23 cellular contexts compared by ENCODE assay signal in the genomic region with DNA sequence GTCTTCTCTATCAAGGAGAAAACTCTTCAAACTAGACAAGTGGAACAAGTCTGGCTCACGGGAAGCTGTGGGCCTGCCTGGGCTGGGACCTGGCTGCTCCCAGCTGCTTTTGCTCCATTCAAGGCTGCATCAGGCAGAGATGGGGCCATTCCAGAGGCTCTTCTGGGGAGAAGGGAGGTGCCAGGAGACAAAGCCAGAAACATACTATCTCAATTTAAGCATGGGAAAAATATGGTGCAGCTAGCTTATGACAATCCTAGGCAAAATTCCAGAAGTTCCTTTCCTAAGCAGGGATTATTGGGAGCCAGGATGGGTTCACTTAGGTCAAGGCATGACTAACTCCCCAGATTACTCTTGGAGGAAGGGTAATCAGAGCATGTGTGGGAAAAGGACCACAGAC.
DNase-seq lines count a peak whose midpoint lies in the region; ATAC-seq, FAIRE-seq and TF ChIP-seq lines count a peak whose summit lies in the region.
"Had no signal": no experiment of that assay in that cellular context is flagged by ENCODE, and none has a peak within 500 bp of the region (broad histone marks: within the 10 kb centered on the region; RNA-seq: fewer than 3 reads in every experiment).

No MANE protein-coding gene starts in this region.

- FAIRE-seq in bronchial epithelial cell (lab: Jason Lieb, UNC), result no peak
- FAIRE-seq: GM19239 had no signal

- H3K4me1 ChIP-seq in mesodermal cell (ENCODE audit: control insufficient read depth, insufficient read depth, low read length, poor library complexity, severe bottlenecking), result peaks cover 24% of the 10 kb centered on the region
- peaks cover 20% of the 10 kb centered on the region for H3K4me1 ChIP-seq in vagina
- H3K4me1 ChIP-seq: parathyroid adenoma, Peyer's patch, upper lobe of right lung had no signal

- H3K27ac ChIP-seq in mesodermal cell (ENCODE audit: low read depth, low read length, severe bottlenecking) (peak overlapping the region; percentile 81), vagina (peak overlapping the region; percentile 77)
- H3K27ac ChIP-seq: BLaER1, brain microvascular endothelial cell, parathyroid adenoma, Peyer's patch, upper lobe of right lung had no signal

- ATAC-seq in HG03439 (IDR thresholded peaks at IDR 0.05; ENCODE audit: unreplicated experiment), result no peak
- ATAC-seq: upper lobe of right lung had no signal

- TF ChIP-seq CTCF in bronchial epithelial cell (IDR thresholded peaks at IDR 0.05; ENCODE audit: insufficient read depth, low read length, severe bottlenecking) (no peak), vagina (IDR thresholded peaks at IDR 0.05) (no peak)

- no peaks in the 10 kb centered on the region for H3K36me3 ChIP-seq in bronchial epithelial cell (ENCODE audit: control insufficient read depth, insufficient read depth, low read length)
- no peaks in the 10 kb centered on the region for H3K36me3 ChIP-seq in mesodermal cell (ENCODE audit: control insufficient read depth, insufficient read depth, low read length)
- no peaks in the 10 kb centered on the region for H3K36me3 ChIP-seq in vagina
- H3K36me3 ChIP-seq: BLaER1, brain microvascular endothelial cell, Peyer's patch, stomach, upper lobe of right lung had no signal

- DNase-seq in DMS79 treated with DMSO at 0.1 percent for 48 hours (lab: John Stamatoyannopoulos, UW), result peak; percentile 65
- DNase-seq in DMS79 (lab: John Stamatoyannopoulos, UW), result no peak
- peak; percentile 59 for DNase-seq in bronchial epithelial cell (ENCODE audit: low read depth)
- DNase-seq in vagina (ENCODE audit: extremely low spot score in 2 of 2), result no peak
- no peak for DNase-seq in iPS-NIHi7 (ENCODE audit: extremely low spot score)
- DNase-seq in KG1 (lab: John Stamatoyannopoulos, UW), result no peak
- DNase-seq: 8988T; activated CD4-positive, alpha-beta T cell treated with anti-CD3 and anti-CD28 coated beads for 4 hours; brain microvascular endothelial cell; Calu3; GDM1; H9; NCI-H1694 treated with DMSO at 0.1 percent for 48 hours; NCI-H345; Peyer's patch; stimulated activated CD4-positive, alpha-beta T cell treated with anti-CD3 and anti-CD28 coated beads, Interleukin-2, amount 100 ng/mL, for 48 hours; stomach; upper lobe of right lung had no signal

- H3K4me3 ChIP-seq in bronchial epithelial cell (ENCODE audit: low read depth, low read length), result no peak overlapping the region
- no peak overlapping the region for H3K4me3 ChIP-seq in mesodermal cell (ENCODE audit: extremely low read depth, insufficient read depth, low read length, poor library complexity, severe bottlenecking)
- no peak overlapping the region for H3K4me3 ChIP-seq in vagina
- H3K4me3 ChIP-seq: BLaER1, Peyer's patch, stomach, upper lobe of right lung had no signal

- intact Hi-C loops in vagina (cut with DNase I), result no loop called here

- H3K9me3 ChIP-seq in mesodermal cell (ENCODE audit: control insufficient read depth, low read length) (no peaks in the 10 kb centered on the region), vagina (no peaks in the 10 kb centered on the region)
- H3K9me3 ChIP-seq: BLaER1, Peyer's patch, stomach, upper lobe of right lung had no signal

- 100% methylated on average over 1 of the region's 1 CpG; no CpG with 5 or more reads in 1 of the 2 experiments for WGBS in mesodermal cell (ENCODE audit: insufficient coverage in 2 of 2), 2 experiments

- no peaks in the 10 kb centered on the region for H3K27me3 ChIP-seq in bronchial epithelial cell (ENCODE audit: control insufficient read depth, insufficient read depth, low read length)
- H3K27me3 ChIP-seq in vagina, result no peaks in the 10 kb centered on the region
- H3K27me3 ChIP-seq: BLaER1, brain microvascular endothelial cell, Peyer's patch, stomach, upper lobe of right lung had no signal

- TF ChIP-seq POLR2A in vagina (IDR thresholded peaks at IDR 0.05), result no peak

Comparison
In these comparisons a context has a peak if more than half of its experiments do, and no peak if none do; other contexts are left out.
1. DNase-seq: peak in DMS79 treated with DMSO at 0.1 percent for 48 hours (single experiment) and bronchial epithelial cell (single experiment); none in DMS79 (single experiment), vagina (0 of 2), iPS-NIHi7 (single experiment) and KG1 (single experiment).